Comparison of ENCODE assay signal across 16 cellular contexts in genomic region chr14:51552768-51553426, GRCh38.
DNase-seq lines count a peak whose midpoint lies in the region; ATAC-seq and TF ChIP-seq lines count a peak whose summit lies in the region.
"Had no signal": no experiment of that assay in that cellular context is flagged by ENCODE, and none has a peak within 500 bp of the region (broad histone marks: within the 10 kb centered on the region; RNA-seq: fewer than 3 reads in every experiment).

No MANE protein-coding gene starts in this region.

- no peak overlapping the region for H3K4me2 ChIP-seq in skeletal muscle satellite cell (ENCODE audit: low read length)

- H3K27ac Mint-ChIP-seq in MCF 10A (ENCODE audit: low read depth, unreplicated experiment), result no peak overlapping the region
- no peak overlapping the region for H3K27ac Mint-ChIP-seq in activated T-helper 1 cell treated with anti-CD3 and anti-CD28 coated beads, Interleukin-12 subunit alpha, Interleukin-12 subunit beta, Interleukin-2, Interleukin-4 antibody, amounts not matched to agents 30 ng/mL and 10 ng/mL and 1 ng/mL, durations not matched to agents 14 hours and 24 hours and 36 hours
- H3K27ac Mint-ChIP-seq: activated CD8-positive, alpha-beta T cell treated with anti-CD3 and anti-CD28 coated beads for 36 hours; activated naive CD4-positive, alpha-beta T cell treated with anti-CD3 and anti-CD28 coated beads, Interleukin-2, amount 50 U/mL, for 24 hours; memory B cell; T-helper 17 cell had no signal

- CTCF ChIA-PET in MCF 10A (lab: Yijun Ruan, JAX), result interaction anchor here (0.6 to 1.7 kb wide), 13 partner anchors 9 to 290 kb away, joined by 3 to 6 read pairs (median 3); no protein-coding TSS in a partner anchor

- no peaks in the 10 kb centered on the region for H3K36me3 Mint-ChIP-seq in MCF 10A (ENCODE audit: insufficient read depth, unreplicated experiment)
- no peaks in the 10 kb centered on the region for H3K36me3 Mint-ChIP-seq in activated T-helper 1 cell treated with anti-CD3 and anti-CD28 coated beads, Interleukin-12 subunit alpha, Interleukin-12 subunit beta, Interleukin-2, Interleukin-4 antibody, amounts not matched to agents 30 ng/mL and 10 ng/mL and 1 ng/mL, durations not matched to agents 14 hours and 24 hours and 36 hours (ENCODE audit: low read depth)
- H3K36me3 Mint-ChIP-seq: memory B cell had no signal

- H3K4me3 ChIP-seq in skeletal muscle satellite cell (ENCODE audit: low read length) (no peak overlapping the region), tibial nerve (no peak overlapping the region)
- H3K4me3 ChIP-seq: heart right ventricle, pancreas had no signal

- peak; percentile 36 for DNase-seq in NCI-H1694 treated with DMSO at 0.1 percent for 48 hours (lab: John Stamatoyannopoulos, UW)
- DNase-seq in NCI-H1694 (lab: John Stamatoyannopoulos, UW), result no peak
- peak; percentile 67 for DNase-seq in NCI-H2171 (lab: John Stamatoyannopoulos, UW)
- peak; percentile 91 for DNase-seq in MCF 10A (ENCODE audit: unreplicated experiment)
- DNase-seq in activated T-helper 1 cell treated with anti-CD3 and anti-CD28 coated beads, Interleukin-12 subunit alpha, Interleukin-12 subunit beta, Interleukin-2, Interleukin-4 antibody, amounts not matched to agents 30 ng/mL and 10 ng/mL and 1 ng/mL, durations not matched to agents 14 hours and 24 hours and 36 hours (ENCODE audit: low spot score), result no peak
- no peak for DNase-seq in tibial nerve (ENCODE audit: low spot score in 2 of 2)
- DNase-seq: activated CD8-positive, alpha-beta T cell treated with anti-CD3 and anti-CD28 coated beads for 36 hours; GDM1; heart right ventricle; stimulated activated CD4-positive, alpha-beta T cell treated with anti-CD3 and anti-CD28 coated beads, Interleukin-4, amount 100 ng/mL, for 24 hours; T-helper 17 cell had no signal

- no peaks in the 10 kb centered on the region for H3K36me3 ChIP-seq in skeletal muscle satellite cell (ENCODE audit: insufficient read depth, low read length)
- H3K36me3 ChIP-seq in tibial nerve, result no peaks in the 10 kb centered on the region
- H3K36me3 ChIP-seq: heart right ventricle, pancreas had no signal

- BruUV-seq in MCF 10A (replicated peaks; lab: Mats Ljungman, UMichigan), result no TSS peak

- H3K4me1 ChIP-seq in skeletal muscle satellite cell (ENCODE audit: control insufficient read depth, insufficient read depth, low read length) (peaks cover 60% of the 10 kb centered on the region), tibial nerve (peaks cover 0 to 19% (median 2%) of the 10 kb centered on the region in 4 donors)
- H3K4me1 ChIP-seq: pancreas had no signal

- TF ChIP-seq CTCF in MCF 10A (IDR thresholded peaks at IDR 0.05; ENCODE audit: unreplicated experiment) (no peak), tibial nerve (IDR thresholded peaks at IDR 0.05) (no peak)

- TF ChIP-seq POLR2A in tibial nerve (IDR thresholded peaks at IDR 0.05), result no peak

- H3K27me3 ChIP-seq in skeletal muscle satellite cell (ENCODE audit: control insufficient read depth, insufficient read depth, low read length) (no peaks in the 10 kb centered on the region), tibial nerve (no peaks in the 10 kb centered on the region)
- H3K27me3 ChIP-seq: heart right ventricle had no signal

- no peaks in the 10 kb centered on the region for H3K27me3 Mint-ChIP-seq in MCF 10A (ENCODE audit: insufficient read depth, unreplicated experiment)
- peaks cover 4% of the 10 kb centered on the region for H3K27me3 Mint-ChIP-seq in activated T-helper 1 cell treated with anti-CD3 and anti-CD28 coated beads, Interleukin-12 subunit alpha, Interleukin-12 subunit beta, Interleukin-2, Interleukin-4 antibody, amounts not matched to agents 30 ng/mL and 10 ng/mL and 1 ng/mL, durations not matched to agents 14 hours and 24 hours and 36 hours (ENCODE audit: insufficient read depth)

- TF ChIP-seq EP300 in tibial nerve (IDR thresholded peaks at IDR 0.05), result no peak

- 77 to 79% methylated on average over 4 of the region's 4 CpGs for WGBS in tibial nerve, 2 donors

- no peak for ATAC-seq in activated CD4-positive, CD25-positive, alpha-beta regulatory T cell treated with anti-CD3 and anti-CD28 coated beads, Interleukin-2, amount 50 U/mL, for 24 hours
- ATAC-seq: activated CD8-positive, alpha-beta T cell treated with anti-CD3 and anti-CD28 coated beads for 36 hours; heart right ventricle; pancreas; T-helper 17 cell had no signal

- no peak overlapping the region for H3K4me3 Mint-ChIP-seq in MCF 10A (ENCODE audit: unreplicated experiment)
- H3K4me3 Mint-ChIP-seq in activated T-helper 1 cell treated with anti-CD3 and anti-CD28 coated beads, Interleukin-12 subunit alpha, Interleukin-12 subunit beta, Interleukin-2, Interleukin-4 antibody, amounts not matched to agents 30 ng/mL and 10 ng/mL and 1 ng/mL, durations not matched to agents 14 hours and 24 hours and 36 hours, result no peak overlapping the region
- H3K4me3 Mint-ChIP-seq: activated CD8-positive, alpha-beta T cell treated with anti-CD3 and anti-CD28 coated beads for 36 hours; activated naive CD4-positive, alpha-beta T cell treated with anti-CD3 and anti-CD28 coated beads, Interleukin-2, amount 50 U/mL, for 24 hours; memory B cell; T-helper 17 cell had no signal

- no peaks in the 10 kb centered on the region for H3K9me3 Mint-ChIP-seq in MCF 10A (ENCODE audit: unreplicated experiment)
- H3K9me3 Mint-ChIP-seq in activated T-helper 1 cell treated with anti-CD3 and anti-CD28 coated beads, Interleukin-12 subunit alpha, Interleukin-12 subunit beta, Interleukin-2, Interleukin-4 antibody, amounts not matched to agents 30 ng/mL and 10 ng/mL and 1 ng/mL, durations not matched to agents 14 hours and 24 hours and 36 hours, result no peaks in the 10 kb centered on the region
- H3K9me3 Mint-ChIP-seq: activated CD8-positive, alpha-beta T cell treated with anti-CD3 and anti-CD28 coated beads for 36 hours; activated naive CD4-positive, alpha-beta T cell treated with anti-CD3 and anti-CD28 coated beads, Interleukin-2, amount 50 U/mL, for 24 hours; memory B cell had no signal

- no peaks in the 10 kb centered on the region for H3K9me3 ChIP-seq in skeletal muscle satellite cell (replicated peaks; ENCODE audit: low read length)
- H3K9me3 ChIP-seq in tibial nerve, result no peaks in the 10 kb centered on the region
- H3K9me3 ChIP-seq: heart right ventricle, pancreas had no signal

- POLR2A ChIA-PET in MCF 10A (lab: Yijun Ruan, JAX), result interaction anchor here (0.7 to 2.2 kb wide), 11 partner anchors 8 to 489 kb away, joined by 3 to 24 read pairs (median 4); no protein-coding TSS in a partner anchor

- peak overlapping the region; percentile 64 for H3K9ac ChIP-seq in skeletal muscle satellite cell (ENCODE audit: low read depth, low read length)

- H3K4me1 Mint-ChIP-seq in MCF 10A (ENCODE audit: insufficient read depth, unreplicated experiment), result peaks cover 24% of the 10 kb centered on the region
- no peaks in the 10 kb centered on the region for H3K4me1 Mint-ChIP-seq in activated T-helper 1 cell treated with anti-CD3 and anti-CD28 coated beads, Interleukin-12 subunit alpha, Interleukin-12 subunit beta, Interleukin-2, Interleukin-4 antibody, amounts not matched to agents 30 ng/mL and 10 ng/mL and 1 ng/mL, durations not matched to agents 14 hours and 24 hours and 36 hours (ENCODE audit: low read depth)
- H3K4me1 Mint-ChIP-seq: activated naive CD4-positive, alpha-beta T cell treated with anti-CD3 and anti-CD28 coated beads, Interleukin-2, amount 50 U/mL, for 24 hours; memory B cell; T-helper 17 cell had no signal

- intact Hi-C loops in MCF 10A (cut with micrococcal nuclease), result no loop called here
- intact Hi-C loops in activated T-helper 1 cell treated with anti-CD3 and anti-CD28 coated beads, Interleukin-12 subunit alpha, Interleukin-12 subunit beta, Interleukin-2, Interleukin-4 antibody, amounts not matched to agents 30 ng/mL and 10 ng/mL and 1 ng/mL, durations not matched to agents 14 hours and 24 hours and 36 hours (cut with micrococcal nuclease), result no loop called here

- no peak overlapping the region for H3K27ac ChIP-seq in tibial nerve
- H3K27ac ChIP-seq: heart right ventricle, pancreas had no signal

Comparison
In these comparisons a context has a peak if more than half of its experiments do, and no peak if none do; other contexts are left out.
1. DNase-seq: peak in NCI-H1694 treated with DMSO at 0.1 percent for 48 hours (single experiment), NCI-H2171 (single experiment) and MCF 10A (single experiment); none in NCI-H1694 (single experiment), activated T-helper 1 cell treated with anti-CD3 and anti-CD28 coated beads, Interleukin-12 subunit alpha, Interleukin-12 subunit beta, Interleukin-2, Interleukin-4 antibody, amounts not matched to agents 30 ng/mL and 10 ng/mL and 1 ng/mL, durations not matched to agents 14 hours and 24 hours and 36 hours (single experiment) and tibial nerve (0 of 2).